Comparison of ENCODE assay signal across 11 cellular contexts in genomic region chr1:230040440-230040839, GRCh38.
"Had no signal": no experiment of that assay in that cellular context is flagged by ENCODE, and none has a peak within 500 bp of the region (broad histone marks: within the 10 kb centered on the region; RNA-seq: fewer than 3 reads in every experiment).

No MANE protein-coding gene starts in this region.

- ATAC-seq: GM23338, HCT116 had no signal

- FAIRE-seq: H1, H54 had no signal

- H3K36me3 ChIP-seq: HAP-1 had no signal

- H3K9me3 ChIP-seq: HAP-1 had no signal

- H3K4me1 ChIP-seq: HAP-1 had no signal

- DNase-seq: GM23248, GOT3, H7, H9, HCEC 1CT, HFFc6 had no signal

- H3K4me3 ChIP-seq: GM23248, GM23338, HAP-1 had no signal

- H3K9ac ChIP-seq: GM23248 had no signal

- H3K27ac ChIP-seq: GM23248 had no signal

- H3K4me2 ChIP-seq: GM23338 had no signal

- H2AFZ ChIP-seq: GM23248, GM23338 had no signal
